ENCODE assay signal across 8 cellular contexts in the genomic region with DNA sequence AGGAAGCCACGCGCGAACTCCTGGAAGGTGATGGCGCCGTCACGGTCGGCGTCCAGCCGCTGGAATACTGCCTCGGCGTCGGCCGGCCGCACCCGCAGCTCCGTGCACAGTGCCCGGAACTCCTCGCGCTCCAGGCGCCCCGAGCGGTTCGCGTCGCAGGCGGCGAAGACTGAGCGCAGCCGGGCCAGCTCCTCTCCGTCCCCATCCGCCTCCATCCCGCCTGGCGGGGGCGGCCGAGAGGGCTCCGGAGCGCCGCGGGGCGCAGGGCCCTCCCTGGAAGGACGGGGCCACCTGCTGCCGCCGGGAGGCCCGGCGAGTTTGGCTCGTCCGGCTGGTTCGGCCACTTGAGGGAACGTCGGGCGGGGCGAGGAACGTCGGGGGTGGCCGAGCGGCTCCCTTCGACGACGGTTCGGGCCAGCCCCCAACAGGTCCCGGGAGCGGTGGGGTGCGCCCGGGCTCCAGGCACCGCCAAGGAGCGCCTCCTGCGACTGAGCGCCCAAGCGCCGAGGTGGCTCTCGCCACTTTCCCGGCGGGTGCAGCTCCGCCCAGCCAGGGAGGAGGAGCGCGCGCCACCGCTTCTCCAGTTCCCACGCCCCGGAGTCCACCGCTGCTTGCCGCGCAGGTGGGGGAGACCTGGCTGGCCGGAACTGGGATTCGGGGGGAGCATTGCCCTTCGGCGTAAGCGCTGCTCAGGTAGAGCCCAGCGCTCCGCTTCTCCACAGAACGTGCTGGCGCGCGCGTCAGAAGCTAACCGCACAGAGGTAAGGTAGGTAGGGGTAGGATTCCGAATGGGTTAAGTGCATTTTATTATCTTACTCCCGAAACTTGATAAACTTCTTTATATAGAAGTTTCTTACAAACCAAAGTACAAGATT. TPM values are rescaled to one million over a fixed set of nuclear protein-coding genes. Genes with fewer than 3 reads are reported as not detected.
DNase-seq lines count a peak whose midpoint lies in the region; ATAC-seq and TF ChIP-seq lines count a peak whose summit lies in the region.

A gene (minus strand): TSS at position 490 of the 875 bp plus-strand sequence. CDS start 275 bp downstream, at position 215.

- no peak for DNase-seq in activated CD8-positive, alpha-beta memory T cell treated with anti-CD3 and anti-CD28 coated beads, Interleukin-2, amount 10 ng/mL, durations not matched to agents 7 days and 5 days
- DNase-seq in activated CD8-positive, alpha-beta memory T cell treated with anti-CD3 and anti-CD28 coated beads for 24 hours, result no peak
- DNase-seq in suprapubic skin (ENCODE audit: low spot score in 2 of 2) (no peak), cerebellum (ENCODE audit: low spot score) (no peak)
- DNase-seq in activated CD4-positive, alpha-beta T cell treated with anti-CD3 and anti-CD28 coated beads for 1 hour, result no peak

- 12% methylated on average over 17 of the region's 98 CpGs for WGBS in suprapubic skin

- H3K9me3 Mint-ChIP-seq in activated CD8-positive, alpha-beta memory T cell treated with anti-CD3 and anti-CD28 coated beads, Interleukin-2, amount 10 ng/mL, durations not matched to agents 7 days and 5 days (ENCODE audit: low read depth), result peaks cover 4% of the 10 kb centered on the region

- ATAC-seq in activated CD8-positive, alpha-beta memory T cell treated with anti-CD3 and anti-CD28 coated beads, Interleukin-2, amount 10 ng/mL, durations not matched to agents 7 days and 5 days, result no peak
- ATAC-seq in SK-N-SH treated with all-trans-retinoic acid at 6 μM for 48 hours (peak; percentile 85), GM18907 (IDR thresholded peaks at IDR 0.05; ENCODE audit: unreplicated experiment) (no peak)

- H3K4me3 Mint-ChIP-seq in activated CD8-positive, alpha-beta memory T cell treated with anti-CD3 and anti-CD28 coated beads, Interleukin-2, amount 10 ng/mL, durations not matched to agents 7 days and 5 days, result no peak within 1 kb of the TSS

- no peak for TF ChIP-seq CTCF in suprapubic skin (IDR thresholded peaks at IDR 0.05)

- no peak for TF ChIP-seq POLR2A in suprapubic skin (IDR thresholded peaks at IDR 0.05)

- CTCF ChIA-PET in activated CD8-positive, alpha-beta memory T cell treated with anti-CD3 and anti-CD28 coated beads, Interleukin-2, amount 10 ng/mL, durations not matched to agents 7 days and 5 days (lab: Charles Lee), result no interaction called here

- H3K27me3 ChIP-seq in suprapubic skin, result peaks cover 28% of the 10 kb centered on the region

- H3K4me1 ChIP-seq in suprapubic skin, result peaks cover 14% of the 10 kb centered on the region

- H3K27ac Mint-ChIP-seq in activated CD8-positive, alpha-beta memory T cell treated with anti-CD3 and anti-CD28 coated beads, Interleukin-2, amount 10 ng/mL, durations not matched to agents 7 days and 5 days, result peak within 1 kb of the TSS; percentile 49

- no peaks in the 10 kb centered on the region for H3K36me3 ChIP-seq in suprapubic skin

- H3K36me3 Mint-ChIP-seq in activated CD8-positive, alpha-beta memory T cell treated with anti-CD3 and anti-CD28 coated beads, Interleukin-2, amount 10 ng/mL, durations not matched to agents 7 days and 5 days, result peaks cover 1% of the 10 kb centered on the region

- H3K27me3 Mint-ChIP-seq in activated CD8-positive, alpha-beta memory T cell treated with anti-CD3 and anti-CD28 coated beads, Interleukin-2, amount 10 ng/mL, durations not matched to agents 7 days and 5 days, result peaks cover 26% of the 10 kb centered on the region

- H3K27ac ChIP-seq in suprapubic skin, result peak within 1 kb of the TSS; percentile 76

- no peaks in the 10 kb centered on the region for H3K9me3 ChIP-seq in iPS-18c (ENCODE audit: control insufficient read depth, insufficient read depth, low read length)
- H3K9me3 ChIP-seq in suprapubic skin, result no peaks in the 10 kb centered on the region

- peak within 1 kb of the TSS; percentile 66 for H3K4me3 ChIP-seq in iPS-18c (ENCODE audit: insufficient read depth, low read depth, low read length)
- peak within 1 kb of the TSS; percentile 52 for H3K4me3 ChIP-seq in suprapubic skin

- no peaks in the 10 kb centered on the region for H3K4me1 Mint-ChIP-seq in activated CD8-positive, alpha-beta memory T cell treated with anti-CD3 and anti-CD28 coated beads, Interleukin-2, amount 10 ng/mL, durations not matched to agents 7 days and 5 days

- no peak for TF ChIP-seq EP300 in suprapubic skin (IDR thresholded peaks at IDR 0.05)

TF ChIP-seq in SK-N-SH treated with all-trans-retinoic acid at 6 μM for 48 hours, 23 proteins besides CTCF, POLR2A, EP300 and RAD21:
- TF ChIP-seq ZNF565 (CRISPR knock-in tag; conservative IDR thresholded peaks at IDR 0.05; ENCODE audit: low read depth), result no peak
- no peak for TF ChIP-seq BACH2 (CRISPR knock-in tag; IDR thresholded peaks at IDR 0.05; ENCODE audit: borderline replicate concordance)
- no peak for TF ChIP-seq ESRRG (CRISPR knock-in tag; IDR thresholded peaks at IDR 0.05)
- TF ChIP-seq, protein P1, sequence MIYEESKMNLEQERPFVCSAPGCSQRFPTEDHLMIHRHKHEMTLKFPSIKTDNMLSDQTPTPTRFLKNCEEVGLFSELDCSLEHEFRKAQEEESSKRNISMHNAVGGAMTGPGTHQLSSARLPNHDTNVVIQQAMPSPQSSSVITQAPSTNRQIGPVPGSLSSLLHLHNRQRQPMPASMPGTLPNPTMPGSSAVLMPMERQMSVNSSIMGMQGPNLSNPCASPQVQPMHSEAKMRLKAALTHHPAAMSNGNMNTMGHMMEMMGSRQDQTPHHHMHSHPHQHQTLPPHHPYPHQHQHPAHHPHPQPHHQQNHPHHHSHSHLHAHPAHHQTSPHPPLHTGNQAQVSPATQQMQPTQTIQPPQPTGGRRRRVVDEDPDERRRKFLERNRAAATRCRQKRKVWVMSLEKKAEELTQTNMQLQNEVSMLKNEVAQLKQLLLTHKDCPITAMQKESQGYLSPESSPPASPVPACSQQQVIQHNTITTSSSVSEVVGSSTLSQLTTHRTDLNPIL (CRISPR knock-in tag; IDR thresholded peaks at IDR 0.05; ENCODE audit: low read depth), result no peak
- no peak for TF ChIP-seq GLIS3 (CRISPR knock-in tag; IDR thresholded peaks at IDR 0.05)
- TF ChIP-seq, protein P2, sequence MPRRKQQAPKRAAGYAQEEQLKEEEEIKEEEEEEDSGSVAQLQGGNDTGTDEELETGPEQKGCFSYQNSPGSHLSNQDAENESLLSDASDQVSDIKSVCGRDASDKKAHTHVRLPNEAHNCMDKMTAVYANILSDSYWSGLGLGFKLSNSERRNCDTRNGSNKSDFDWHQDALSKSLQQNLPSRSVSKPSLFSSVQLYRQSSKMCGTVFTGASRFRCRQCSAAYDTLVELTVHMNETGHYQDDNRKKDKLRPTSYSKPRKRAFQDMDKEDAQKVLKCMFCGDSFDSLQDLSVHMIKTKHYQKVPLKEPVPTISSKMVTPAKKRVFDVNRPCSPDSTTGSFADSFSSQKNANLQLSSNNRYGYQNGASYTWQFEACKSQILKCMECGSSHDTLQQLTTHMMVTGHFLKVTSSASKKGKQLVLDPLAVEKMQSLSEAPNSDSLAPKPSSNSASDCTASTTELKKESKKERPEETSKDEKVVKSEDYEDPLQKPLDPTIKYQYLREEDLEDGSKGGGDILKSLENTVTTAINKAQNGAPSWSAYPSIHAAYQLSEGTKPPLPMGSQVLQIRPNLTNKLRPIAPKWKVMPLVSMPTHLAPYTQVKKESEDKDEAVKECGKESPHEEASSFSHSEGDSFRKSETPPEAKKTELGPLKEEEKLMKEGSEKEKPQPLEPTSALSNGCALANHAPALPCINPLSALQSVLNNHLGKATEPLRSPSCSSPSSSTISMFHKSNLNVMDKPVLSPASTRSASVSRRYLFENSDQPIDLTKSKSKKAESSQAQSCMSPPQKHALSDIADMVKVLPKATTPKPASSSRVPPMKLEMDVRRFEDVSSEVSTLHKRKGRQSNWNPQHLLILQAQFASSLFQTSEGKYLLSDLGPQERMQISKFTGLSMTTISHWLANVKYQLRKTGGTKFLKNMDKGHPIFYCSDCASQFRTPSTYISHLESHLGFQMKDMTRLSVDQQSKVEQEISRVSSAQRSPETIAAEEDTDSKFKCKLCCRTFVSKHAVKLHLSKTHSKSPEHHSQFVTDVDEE (CRISPR knock-in tag; IDR thresholded peaks at IDR 0.05), result no peak
- no peak for TF ChIP-seq OSR1 (CRISPR knock-in tag; IDR thresholded peaks at IDR 0.05)
- TF ChIP-seq RARB (CRISPR knock-in tag; IDR thresholded peaks at IDR 0.05), result no peak
- TF ChIP-seq ISL1 (CRISPR knock-in tag; IDR thresholded peaks at IDR 0.05), result no peak
- TF ChIP-seq ZFP3 (CRISPR knock-in tag; IDR thresholded peaks at IDR 0.05), result no peak
- TF ChIP-seq, protein P3, sequence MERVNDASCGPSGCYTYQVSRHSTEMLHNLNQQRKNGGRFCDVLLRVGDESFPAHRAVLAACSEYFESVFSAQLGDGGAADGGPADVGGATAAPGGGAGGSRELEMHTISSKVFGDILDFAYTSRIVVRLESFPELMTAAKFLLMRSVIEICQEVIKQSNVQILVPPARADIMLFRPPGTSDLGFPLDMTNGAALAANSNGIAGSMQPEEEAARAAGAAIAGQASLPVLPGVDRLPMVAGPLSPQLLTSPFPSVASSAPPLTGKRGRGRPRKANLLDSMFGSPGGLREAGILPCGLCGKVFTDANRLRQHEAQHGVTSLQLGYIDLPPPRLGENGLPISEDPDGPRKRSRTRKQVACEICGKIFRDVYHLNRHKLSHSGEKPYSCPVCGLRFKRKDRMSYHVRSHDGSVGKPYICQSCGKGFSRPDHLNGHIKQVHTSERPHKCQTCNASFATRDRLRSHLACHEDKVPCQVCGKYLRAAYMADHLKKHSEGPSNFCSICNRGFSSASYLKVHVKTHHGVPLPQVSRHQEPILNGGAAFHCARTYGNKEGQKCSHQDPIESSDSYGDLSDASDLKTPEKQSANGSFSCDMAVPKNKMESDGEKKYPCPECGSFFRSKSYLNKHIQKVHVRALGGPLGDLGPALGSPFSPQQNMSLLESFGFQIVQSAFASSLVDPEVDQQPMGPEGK (CRISPR knock-in tag; IDR thresholded peaks at IDR 0.05; ENCODE audit: borderline replicate concordance), result no peak
- no peak for TF ChIP-seq ARNTL (CRISPR knock-in tag; IDR thresholded peaks at IDR 0.05; ENCODE audit: borderline replicate concordance, low read depth)
- no peak for TF ChIP-seq ZNF70 (CRISPR knock-in tag; IDR thresholded peaks at IDR 0.05)
- TF ChIP-seq ZNF8 (CRISPR knock-in tag; IDR thresholded peaks at IDR 0.05), result no peak
TF ChIP-seq in SK-N-SH treated with all-trans-retinoic acid at 6 μM for 48 hours: peak in this region for 0.

RNA-seq across cellular contexts. Expression of the gene that starts here (rescaled TPM):
- total RNA-seq in activated CD8-positive, alpha-beta memory T cell treated with anti-CD3 and anti-CD28 coated beads, Interleukin-2, amount 10 ng/mL, durations not matched to agents 7 days and 5 days, result not detected
- total RNA-seq in suprapubic skin, result 1 to 10 TPM; 3.4 to 6.2 (median 4.8) TPM
- total RNA-seq in cerebellum, result 0.73 TPM
